Comparison of ENCODE assay signal across 34 cellular contexts in the genomic region with DNA sequence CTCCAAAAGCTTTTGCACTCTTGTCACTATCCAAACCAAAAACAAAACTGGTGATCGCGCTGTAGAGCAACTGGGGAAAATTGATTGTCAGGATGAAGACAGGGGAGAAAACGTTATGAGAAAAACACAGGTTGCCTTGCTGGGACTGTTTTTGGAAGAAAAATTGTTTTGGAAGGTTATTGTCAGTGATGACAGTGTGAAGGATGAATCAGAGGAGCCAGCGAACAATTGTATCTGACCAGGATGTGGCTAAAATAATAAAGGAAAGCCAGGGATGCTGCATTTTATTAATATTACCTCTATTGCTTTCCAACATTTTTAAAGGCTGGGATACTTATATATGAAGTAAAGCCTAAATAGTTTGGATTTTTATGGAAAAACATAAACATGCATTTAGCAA.
"Had no signal": no experiment of that assay in that cellular context is flagged by ENCODE, and none has a peak within 500 bp of the region (broad histone marks: within the 10 kb centered on the region; RNA-seq: fewer than 3 reads in every experiment).

No MANE protein-coding gene starts in this region.

- H3K9me3 ChIP-seq: adrenal gland, body of pancreas, breast epithelium had no signal

- DNase-seq: activated B cell treated with CpG ODN at 0.5 μM for 24 hours; activated CD4-positive, alpha-beta memory T cell treated with anti-CD3 and anti-CD28 coated beads for 36 hours; activated CD4-positive, alpha-beta T cell treated with anti-CD3 and anti-CD28 coated beads for 4 hours; activated CD4-positive, alpha-beta T cell treated with anti-CD3 and anti-CD28 coated beads, Interleukin-2, amount 50 U/mL, for 1 hour; activated CD4-positive, alpha-beta T cell treated with anti-CD3 and anti-CD28 coated beads, Interleukin-2, amount 50 U/mL, for 4 hours; activated CD4-positive, CD25-positive, alpha-beta regulatory T cell treated with anti-CD3 and anti-CD28 coated beads, Interleukin-2, amount 50 U/mL, for 72 hours; activated CD8-positive, alpha-beta memory T cell treated with anti-CD3 and anti-CD28 coated beads, Interleukin-2, amount 50 U/mL, for 4 hours; activated CD8-positive, alpha-beta T cell treated with anti-CD3 and anti-CD28 coated beads for 36 hours; activated effector memory CD4-positive, alpha-beta T cell treated with anti-CD3 and anti-CD28 coated beads, Interleukin-2, amount 50 U/mL, for 16 hours; activated gamma-delta T cell treated with Interleukin-2 at 50 U/mL for 16 hours; activated naive CD4-positive, alpha-beta T cell; activated naive CD4-positive, alpha-beta T cell treated with anti-CD3 and anti-CD28 coated beads for 36 hours; activated naive CD4-positive, alpha-beta T cell treated with anti-CD3 and anti-CD28 coated beads, Interleukin-2, amount 50 U/mL, for 16 hours; activated naive CD8-positive, alpha-beta T cell treated with anti-CD3 and anti-CD28 coated beads for 36 hours; activated T-cell treated with anti-CD3 and anti-CD28 coated beads for 4 hours; activated T-cell treated with anti-CD3 and anti-CD28 coated beads, Interleukin-2, amount 50 U/mL, for 1 hour; activated T-cell treated with anti-CD3 and anti-CD28 coated beads, Interleukin-2, amount 50 U/mL, for 4 hours; activated T-cell treated with anti-CD3 and anti-CD28 coated beads, Interleukin-2, amount 50 U/mL, for 72 hours; adrenal gland; amniotic stem cell; aorta; body of pancreas; brain microvascular endothelial cell; central memory CD4-positive, alpha-beta T cell; T-helper 1 cell; T-helper 2 cell; T-helper 9 cell had no signal

- H3K27ac ChIP-seq: adrenal gland, body of pancreas, brain microvascular endothelial cell, breast epithelium, VCaP had no signal

- H3K9me3 Mint-ChIP-seq: activated B cell treated with CpG ODN at 0.5 μM for 24 hours; activated CD4-positive, alpha-beta memory T cell treated with anti-CD3 and anti-CD28 coated beads for 36 hours; activated CD8-positive, alpha-beta T cell treated with anti-CD3 and anti-CD28 coated beads for 36 hours; activated naive CD4-positive, alpha-beta T cell treated with anti-CD3 and anti-CD28 coated beads for 36 hours; activated naive CD4-positive, alpha-beta T cell treated with anti-CD3 and anti-CD28 coated beads, Interleukin-2, amount 50 U/mL, for 72 hours; activated T-cell treated with anti-CD3 and anti-CD28 coated beads, Interleukin-2, amount 50 U/mL, for 72 hours; activated T-helper 1 cell treated with anti-CD3 and anti-CD28 coated beads, Interleukin-12 subunit alpha, Interleukin-12 subunit beta, Interleukin-2, Interleukin-4 antibody, amounts not matched to agents 30 ng/mL and 10 ng/mL and 1 ng/mL, durations not matched to agents 14 hours and 24 hours and 36 hours; activated T-helper 17 cell treated with anti-CD3 and anti-CD28 coated beads, Interleukin-2, amount 50 U/mL, for 72 hours; T-helper 1 cell treated with Interleukin-12 subunit alpha and Interleukin-12 subunit beta and Interleukin-4 antibody, amounts not matched to agents 30 μg/mL and 1 μg/mL, for 36 hours; T-helper 2 cell treated with Interferon-gamma antibody and Interleukin-4, amounts not matched to agents 5 μg/mL and 100 μg/mL, for 36 hours had no signal

- H3K36me3 Mint-ChIP-seq: activated CD4-positive, alpha-beta memory T cell treated with anti-CD3 and anti-CD28 coated beads for 36 hours; activated naive CD4-positive, alpha-beta T cell treated with anti-CD3 and anti-CD28 coated beads, Interleukin-2, amount 50 U/mL, for 72 hours; activated naive CD8-positive, alpha-beta T cell treated with anti-CD3 and anti-CD28 coated beads for 36 hours had no signal

- H3K4me1 Mint-ChIP-seq: activated B cell treated with CpG ODN at 0.5 μM for 24 hours; activated naive CD8-positive, alpha-beta T cell treated with anti-CD3 and anti-CD28 coated beads for 36 hours; activated T-helper 17 cell treated with anti-CD3 and anti-CD28 coated beads, Interleukin-2, amount 50 U/mL, for 72 hours had no signal

- H3K4me3 Mint-ChIP-seq: activated B cell treated with CpG ODN at 0.5 μM for 24 hours; activated CD4-positive, alpha-beta memory T cell treated with anti-CD3 and anti-CD28 coated beads for 36 hours; activated CD8-positive, alpha-beta T cell treated with anti-CD3 and anti-CD28 coated beads for 36 hours; activated naive CD4-positive, alpha-beta T cell treated with anti-CD3 and anti-CD28 coated beads for 36 hours; activated naive CD8-positive, alpha-beta T cell treated with anti-CD3 and anti-CD28 coated beads for 36 hours; activated T-cell treated with anti-CD3 and anti-CD28 coated beads, Interleukin-2, amount 50 U/mL, for 4 hours; activated T-cell treated with anti-CD3 and anti-CD28 coated beads, Interleukin-2, amount 50 U/mL, for 72 hours; activated T-helper 1 cell treated with anti-CD3 and anti-CD28 coated beads, Interleukin-12 subunit alpha, Interleukin-12 subunit beta, Interleukin-2, Interleukin-4 antibody, amounts not matched to agents 30 ng/mL and 10 ng/mL and 1 ng/mL, durations not matched to agents 14 hours and 24 hours and 36 hours; activated T-helper 17 cell treated with anti-CD3 and anti-CD28 coated beads, Interleukin-2, amount 50 U/mL, for 72 hours; T-helper 1 cell treated with Interleukin-12 subunit alpha and Interleukin-12 subunit beta and Interleukin-4 antibody, amounts not matched to agents 30 μg/mL and 1 μg/mL, for 36 hours; T-helper 2 cell treated with Interferon-gamma antibody and Interleukin-4, amounts not matched to agents 5 μg/mL and 100 μg/mL, for 36 hours had no signal

- H3K36me3 ChIP-seq: adrenal gland, brain microvascular endothelial cell, breast epithelium had no signal

- H3K27me3 ChIP-seq: adrenal gland, body of pancreas, brain microvascular endothelial cell, breast epithelium had no signal

- ATAC-seq: activated CD8-positive, alpha-beta T cell treated with anti-CD3 and anti-CD28 coated beads for 36 hours; activated naive CD4-positive, alpha-beta T cell treated with anti-CD3 and anti-CD28 coated beads, Interleukin-2, amount 50 U/mL, for 72 hours; activated T-cell treated with anti-CD3 and anti-CD28 coated beads, Interleukin-2, amount 50 U/mL, for 4 hours; activated T-cell treated with anti-CD3 and anti-CD28 coated beads, Interleukin-2, amount 50 U/mL, for 72 hours; activated T-helper 17 cell treated with anti-CD3 and anti-CD28 coated beads, Interleukin-2, amount 50 U/mL, for 72 hours; body of pancreas had no signal

- H3K4me3 ChIP-seq: adrenal gland, body of pancreas, breast epithelium had no signal

- H3K27me3 Mint-ChIP-seq: activated B cell treated with CpG ODN at 0.5 μM for 24 hours; activated CD4-positive, alpha-beta memory T cell treated with anti-CD3 and anti-CD28 coated beads for 36 hours; activated CD8-positive, alpha-beta T cell treated with anti-CD3 and anti-CD28 coated beads for 36 hours; activated naive CD8-positive, alpha-beta T cell treated with anti-CD3 and anti-CD28 coated beads for 36 hours; activated T-helper 17 cell treated with anti-CD3 and anti-CD28 coated beads, Interleukin-2, amount 50 U/mL, for 72 hours had no signal

- H3K4me1 ChIP-seq: breast epithelium had no signal

- H3K27ac Mint-ChIP-seq: activated B cell treated with CpG ODN at 0.5 μM for 24 hours; activated CD4-positive, alpha-beta memory T cell treated with anti-CD3 and anti-CD28 coated beads for 36 hours; activated CD8-positive, alpha-beta T cell treated with anti-CD3 and anti-CD28 coated beads for 36 hours; activated naive CD4-positive, alpha-beta T cell treated with anti-CD3 and anti-CD28 coated beads for 36 hours; activated naive CD4-positive, alpha-beta T cell treated with anti-CD3 and anti-CD28 coated beads, Interleukin-2, amount 50 U/mL, for 72 hours; activated naive CD8-positive, alpha-beta T cell treated with anti-CD3 and anti-CD28 coated beads for 36 hours; activated T-cell treated with anti-CD3 and anti-CD28 coated beads, Interleukin-2, amount 50 U/mL, for 72 hours; activated T-helper 1 cell treated with anti-CD3 and anti-CD28 coated beads, Interleukin-12 subunit alpha, Interleukin-12 subunit beta, Interleukin-2, Interleukin-4 antibody, amounts not matched to agents 30 ng/mL and 10 ng/mL and 1 ng/mL, durations not matched to agents 14 hours and 24 hours and 36 hours; activated T-helper 17 cell treated with anti-CD3 and anti-CD28 coated beads, Interleukin-2, amount 50 U/mL, for 72 hours; T-helper 1 cell treated with Interleukin-12 subunit alpha and Interleukin-12 subunit beta and Interleukin-4 antibody, amounts not matched to agents 30 μg/mL and 1 μg/mL, for 36 hours; T-helper 2 cell treated with Interferon-gamma antibody and Interleukin-4, amounts not matched to agents 5 μg/mL and 100 μg/mL, for 36 hours had no signal
